In the genomic region with DNA sequence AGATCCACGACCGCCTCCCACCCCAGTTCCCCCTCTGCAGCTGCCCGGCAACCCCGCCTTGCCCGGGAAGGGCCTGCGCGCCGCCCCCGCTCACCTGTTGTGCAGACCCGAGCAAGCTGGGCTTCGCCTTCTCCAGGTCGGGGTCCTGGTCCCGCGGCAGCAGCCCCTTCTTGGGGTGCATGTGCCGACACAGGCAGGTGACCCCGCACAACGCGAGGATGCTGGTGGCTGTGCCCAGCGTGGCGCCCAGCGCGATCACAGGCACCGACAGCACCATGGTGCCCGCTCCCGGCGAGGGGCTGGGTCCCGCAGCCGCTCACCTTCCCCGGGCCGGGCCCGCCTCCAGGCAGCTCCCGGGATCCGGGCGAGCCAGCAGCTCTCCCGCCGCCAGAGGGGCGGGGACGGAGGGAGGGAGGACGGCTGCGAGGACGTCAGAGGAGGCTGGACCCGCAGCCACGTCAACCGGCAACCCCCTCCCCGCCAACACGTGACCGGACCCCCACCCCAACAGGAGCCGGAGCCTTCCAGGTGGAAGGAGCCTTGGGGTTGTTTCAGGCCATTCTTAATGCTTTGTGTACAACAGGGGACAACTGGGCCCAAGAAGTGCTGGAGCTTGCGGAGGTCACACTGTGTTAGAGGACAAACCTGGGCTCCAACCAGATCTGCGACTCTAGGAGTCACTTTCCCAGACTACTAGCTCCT, we compare ENCODE assay signal across 9 cellular contexts. TPM values are rescaled to one million over a fixed set of nuclear protein-coding genes. Genes with fewer than 3 reads are reported as not detected.
DNase-seq lines count a peak whose midpoint lies in the region; ATAC-seq and TF ChIP-seq lines count a peak whose summit lies in the region.
"Had no signal": no experiment of that assay in that cellular context is flagged by ENCODE, and none has a peak within 500 bp of the region (broad histone marks: within the 10 kb centered on the region; RNA-seq: fewer than 3 reads in every experiment).

A gene with protein sequence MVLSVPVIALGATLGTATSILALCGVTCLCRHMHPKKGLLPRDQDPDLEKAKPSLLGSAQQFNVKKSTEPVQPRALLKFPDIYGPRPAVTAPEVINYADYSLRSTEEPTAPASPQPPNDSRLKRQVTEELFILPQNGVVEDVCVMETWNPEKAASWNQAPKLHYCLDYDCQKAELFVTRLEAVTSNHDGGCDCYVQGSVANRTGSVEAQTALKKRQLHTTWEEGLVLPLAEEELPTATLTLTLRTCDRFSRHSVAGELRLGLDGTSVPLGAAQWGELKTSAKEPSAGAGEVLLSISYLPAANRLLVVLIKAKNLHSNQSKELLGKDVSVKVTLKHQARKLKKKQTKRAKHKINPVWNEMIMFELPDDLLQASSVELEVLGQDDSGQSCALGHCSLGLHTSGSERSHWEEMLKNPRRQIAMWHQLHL (minus strand): TSS at position 411 of the 702 bp plus-strand sequence. CDS start 134 bp downstream, at position 277.

- BruUV-seq in Calu3 (replicated peaks; lab: Mats Ljungman, UMichigan) = no TSS peak

- H3K4me3 ChIP-seq in mucosa of stomach (ENCODE audit: low read length) = no peak within 1 kb of the TSS

- H3K4me1 Mint-ChIP-seq in Calu3 (ENCODE audit: low read depth, unreplicated experiment) (peaks cover 32% of the 10 kb centered on the region), endothelial cell (ENCODE audit: unreplicated experiment) (peaks cover 11% of the 10 kb centered on the region)

- H3K27me3 Mint-ChIP-seq in Calu3 (ENCODE audit: unreplicated experiment) = peaks cover 23% of the 10 kb centered on the region
- peaks cover 4% of the 10 kb centered on the region for H3K27me3 Mint-ChIP-seq in endothelial cell (ENCODE audit: unreplicated experiment)

- H3K36me3 ChIP-seq in mucosa of stomach (ENCODE audit: control insufficient read depth, insufficient read depth, low read length) = no peaks in the 10 kb centered on the region

- no peak for TF ChIP-seq CTCF in Calu3 (IDR thresholded peaks at IDR 0.05; ENCODE audit: unreplicated experiment)
- TF ChIP-seq CTCF in endothelial cell (IDR thresholded peaks at IDR 0.05; ENCODE audit: unreplicated experiment) = no peak

- CTCF ChIA-PET in Calu3 (lab: Charles Lee) = interaction anchor here (0.7 to 2.9 kb wide), 7 partner anchors 13 to 350 kb away, joined by 3 to 8 read pairs (median 4); no protein-coding TSS in a partner anchor

- peaks cover 21% of the 10 kb centered on the region for H3K36me3 Mint-ChIP-seq in Calu3 (ENCODE audit: insufficient read depth, unreplicated experiment)
- H3K36me3 Mint-ChIP-seq in endothelial cell (ENCODE audit: low read depth, unreplicated experiment) = no peaks in the 10 kb centered on the region

- no peaks in the 10 kb centered on the region for H3K9me3 ChIP-seq in mucosa of stomach (ENCODE audit: control insufficient read depth, low read length)

- H3K27me3 ChIP-seq in mucosa of stomach (ENCODE audit: control insufficient read depth, insufficient read depth, low read length) = peaks cover 30% of the 10 kb centered on the region

- peak within 1 kb of the TSS; percentile 34 for H3K27ac Mint-ChIP-seq in Calu3 (ENCODE audit: unreplicated experiment)
- H3K27ac Mint-ChIP-seq in endothelial cell (ENCODE audit: unreplicated experiment) = peak within 1 kb of the TSS; percentile 19

- no peaks in the 10 kb centered on the region for H3K9me3 Mint-ChIP-seq in Calu3 (ENCODE audit: low read depth, unreplicated experiment)
- no peaks in the 10 kb centered on the region for H3K9me3 Mint-ChIP-seq in endothelial cell (ENCODE audit: unreplicated experiment)

- ATAC-seq in GM19328 (IDR thresholded peaks at IDR 0.05; ENCODE audit: unreplicated experiment) (no peak), GM18867 (IDR thresholded peaks at IDR 0.05; ENCODE audit: unreplicated experiment) (no peak)

- peak within 1 kb of the TSS; percentile 73 for H3K4me3 Mint-ChIP-seq in Calu3 (ENCODE audit: low read depth, unreplicated experiment)
- peak within 1 kb of the TSS; percentile 72 for H3K4me3 Mint-ChIP-seq in endothelial cell (ENCODE audit: unreplicated experiment)

- intact Hi-C loops in Calu3 (cut with micrococcal nuclease; ENCODE audit: unreplicated experiment) = loop anchor here (2.0 kb wide), 1 partner anchor 15 kb away; no protein-coding TSS in a partner anchor

- peak within 1 kb of the TSS; percentile 42 for H3K9ac ChIP-seq in mucosa of stomach (ENCODE audit: low read length)

- peaks cover 11% of the 10 kb centered on the region for H3K4me1 ChIP-seq in mucosa of stomach (ENCODE audit: control insufficient read depth, insufficient read depth, low read length)

- DNase-seq in Calu3 = peak; percentile 87
- DNase-seq in NCI-H2171 (lab: John Stamatoyannopoulos, UW) = peak; percentile 45
- DNase-seq in endothelial cell (ENCODE audit: low spot score) = peak; percentile 57
- DNase-seq in activated CD4-positive, alpha-beta T cell treated with anti-CD3 and anti-CD28 coated beads, Interleukin-2, amount 50 U/mL, for 48 hours = no peak
- no peak for DNase-seq in NCI-H1694 treated with DMSO at 0.1 percent for 48 hours (lab: John Stamatoyannopoulos, UW)

RNA-seq across cellular contexts. Expression of the gene that starts here (rescaled TPM):
- total RNA-seq in Calu3 (2022) (31.1 and 36.8 TPM in 2 replicates), endothelial cell (ENCODE audit: unreplicated experiment) (1.4 TPM)
- total RNA-seq: NCI-H460 had no signal

Comparison
In these comparisons a context has a peak if more than half of its experiments do, and no peak if none do; other contexts are left out.
1. RNA of the gene that starts here (total RNA-seq): 31.1 to 36.8 TPM in Calu3; 1.4 TPM in endothelial cell (single experiment); every median in the first group is over 10 times any median in the second.
2. DNase-seq: peak in Calu3 (single experiment), NCI-H2171 (single experiment) and endothelial cell (single experiment); none in activated CD4-positive, alpha-beta T cell treated with anti-CD3 and anti-CD28 coated beads, Interleukin-2, amount 50 U/mL, for 48 hours (0 of 2) and NCI-H1694 treated with DMSO at 0.1 percent for 48 hours (single experiment).